21 cellular contexts compared by ENCODE assay signal in the genomic region with DNA sequence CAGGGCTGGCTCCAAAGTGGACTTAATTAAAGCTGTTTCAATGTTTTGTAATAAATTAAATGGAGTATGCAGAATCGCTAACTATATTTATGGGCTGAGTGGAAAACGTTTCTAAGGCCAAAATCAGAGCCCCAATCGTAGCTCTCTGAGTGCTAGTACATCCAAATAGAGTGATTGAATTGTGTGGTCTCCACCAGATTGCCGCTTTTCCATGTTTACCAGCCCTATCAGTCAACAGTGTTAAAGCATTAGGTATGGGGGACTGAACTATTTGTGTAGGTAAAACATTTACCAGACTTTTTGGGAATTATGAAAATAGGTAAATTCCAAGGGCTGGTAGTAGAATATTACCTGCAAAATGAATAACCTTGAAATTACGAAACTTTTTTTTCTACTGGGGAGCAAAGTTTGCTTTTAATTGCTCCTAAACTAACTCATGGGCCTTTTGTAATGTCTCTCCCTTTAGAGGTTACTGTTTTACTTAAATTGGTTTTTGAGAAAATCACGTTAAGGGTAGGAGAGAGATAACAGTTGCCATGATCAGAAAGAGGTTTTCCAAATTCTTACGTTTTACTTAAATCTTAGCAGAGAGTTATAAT. TPM values are rescaled to one million over a fixed set of nuclear protein-coding genes. Genes with fewer than 3 reads are reported as not detected.
DNase-seq lines count a peak whose midpoint lies in the region; ATAC-seq and TF ChIP-seq lines count a peak whose summit lies in the region.
"Had no signal": no experiment of that assay in that cellular context is flagged by ENCODE, and none has a peak within 500 bp of the region (broad histone marks: within the 10 kb centered on the region; RNA-seq: fewer than 3 reads in every experiment).

No MANE protein-coding gene starts in this region.

- no peak for TF ChIP-seq CTCF in heart left ventricle (IDR thresholded peaks at IDR 0.05)
- TF ChIP-seq CTCF in epithelial cell of proximal tubule (conservative IDR thresholded peaks at IDR 0.05; ENCODE audit: low read depth, low read length), result no peak
- TF ChIP-seq CTCF in OCI-LY7 (conservative IDR thresholded peaks at IDR 0.05; ENCODE audit: low read length), result no peak
- no peak for TF ChIP-seq CTCF in chondrocyte (IDR thresholded peaks at IDR 0.05)

- H3K36me3 ChIP-seq in heart left ventricle (no peaks in the 10 kb centered on the region), mucosa of rectum (ENCODE audit: control insufficient read depth in 2 of 2, insufficient read depth in 2 of 2, low read length in 2 of 2) (no peaks in the 10 kb centered on the region), OCI-LY7 (ENCODE audit: insufficient read depth, low read length) (no peaks in the 10 kb centered on the region)
- H3K36me3 ChIP-seq: prostate gland, tibial nerve had no signal

- BruUV-seq in OCI-LY7 (replicated peaks; lab: Mats Ljungman, UMichigan), result no TSS peak

- peaks cover 2% of the 10 kb centered on the region for H3K27me3 Mint-ChIP-seq in chondrocyte (ENCODE audit: low read depth)

- H3K9me2 ChIP-seq in OCI-LY7 (ENCODE audit: insufficient read depth, low read length), result no peaks in the 10 kb centered on the region

- no peaks in the 10 kb centered on the region for H4K20me1 ChIP-seq in OCI-LY7 (ENCODE audit: insufficient read depth, low read length)

- intact Hi-C loops in heart left ventricle (cut with DNase I), result no loop called here
- intact Hi-C loops in Right ventricle myocardium inferior (cut with DNase I), result no loop called here
- intact Hi-C loops in OCI-LY7 (cut with micrococcal nuclease; ENCODE audit: unreplicated experiment), result no loop called here

- H3K4me2 ChIP-seq in OCI-LY7 (ENCODE audit: low read length), result no peak overlapping the region

- CTCF ChIA-PET in OCI-LY7 (lab: Charles Lee; ENCODE audit: unreplicated experiment), result no interaction called here

- 82 to 88% (median 84%) methylated on average over 7 of the region's 7 CpGs for WGBS in heart left ventricle, 4 donors

- H3K27me3 ChIP-seq in heart left ventricle (peaks cover 0 to 18% (median 0%) of the 10 kb centered on the region in 9 donors), mucosa of rectum (ENCODE audit: control insufficient read depth in 2 of 2, insufficient read depth in 2 of 2, low read length in 2 of 2) (no peaks in the 10 kb centered on the region)
- H3K27me3 ChIP-seq: tibial nerve had no signal

- no peaks in the 10 kb centered on the region for H3K36me3 Mint-ChIP-seq in chondrocyte (ENCODE audit: low read depth)
- H3K36me3 Mint-ChIP-seq: natural killer cell had no signal

- H3K4me1 ChIP-seq in heart left ventricle (peaks cover 0 to 7% (median 0%) of the 10 kb centered on the region in 12 donors), mucosa of rectum (ENCODE audit: control insufficient read depth in 2 of 2, insufficient read depth in 2 of 2, low read length in 2 of 2) (peaks cover 0 to 11% of the 10 kb centered on the region in 2 donors), OCI-LY7 (ENCODE audit: insufficient read depth, low read length, poor library complexity, severe bottlenecking) (peaks cover 20% of the 10 kb centered on the region)
- H3K4me1 ChIP-seq: prostate gland had no signal

- H3K4me3 ChIP-seq in heart left ventricle (peak overlapping the region in 7 of 12 donors; percentile 14 to 47 (median 29)), epithelial cell of proximal tubule (ENCODE audit: low read depth, low read length) (peak overlapping the region; percentile 12), mucosa of rectum (ENCODE audit: low read length in 2 of 2) (peak overlapping the region in 1 of 2 donors; percentile 63), OCI-LY7 (ENCODE audit: low read depth, low read length, poor library complexity, severe bottlenecking) (no peak overlapping the region)
- H3K4me3 ChIP-seq: prostate gland had no signal

- no peak overlapping the region for H3K4me3 Mint-ChIP-seq in chondrocyte (ENCODE audit: unreplicated experiment)
- H3K4me3 Mint-ChIP-seq: activated CD8-positive, alpha-beta T cell treated with anti-CD3 and anti-CD28 coated beads, Interleukin-2, amount 10 ng/mL, durations not matched to agents 7 days and 5 days; activated naive CD4-positive, alpha-beta T cell treated with anti-CD3 and anti-CD28 coated beads for 36 hours; activated T-cell treated with anti-CD3 and anti-CD28 coated beads, Interleukin-2, amount 50 U/mL, for 24 hours; central memory CD8-positive, alpha-beta T cell; natural killer cell; stimulated activated naive CD8-positive, alpha-beta T cell treated with anti-CD3 and anti-CD28 coated beads, Interleukin-15, Interleukin-2, amounts not matched to agents 100 ng/mL and 50 ng/mL, for 24 hours had no signal

- H3K9me3 Mint-ChIP-seq in chondrocyte (ENCODE audit: low read depth), result no peaks in the 10 kb centered on the region
- H3K9me3 Mint-ChIP-seq: activated naive CD4-positive, alpha-beta T cell treated with anti-CD3 and anti-CD28 coated beads for 36 hours; stimulated activated naive CD8-positive, alpha-beta T cell treated with anti-CD3 and anti-CD28 coated beads, Interleukin-15, Interleukin-2, amounts not matched to agents 100 ng/mL and 50 ng/mL, for 24 hours had no signal

- peaks cover 3% of the 10 kb centered on the region for H3K4me1 Mint-ChIP-seq in chondrocyte (ENCODE audit: low read depth)
- H3K4me1 Mint-ChIP-seq: central memory CD8-positive, alpha-beta T cell; natural killer cell had no signal

- H3K27ac ChIP-seq in heart left ventricle, result no peak overlapping the region
- H3K27ac ChIP-seq in mucosa of rectum (ENCODE audit: low read depth in 2 of 2, low read length in 2 of 2), result peak overlapping the region; percentile 4 to 21
- no peak overlapping the region for H3K27ac ChIP-seq in OCI-LY7 (ENCODE audit: low read depth, low read length, poor library complexity, severe bottlenecking)
- H3K27ac ChIP-seq: prostate gland had no signal

- H3K9me3 ChIP-seq in heart left ventricle (no peaks in the 10 kb centered on the region), mucosa of rectum (ENCODE audit: control insufficient read depth in 2 of 2, low read length in 2 of 2) (no peaks in the 10 kb centered on the region), OCI-LY7 (ENCODE audit: low read length) (no peaks in the 10 kb centered on the region)
- H3K9me3 ChIP-seq: prostate gland, tibial nerve had no signal

- H3K27ac Mint-ChIP-seq in chondrocyte (ENCODE audit: unreplicated experiment), result no peak overlapping the region
- H3K27ac Mint-ChIP-seq: activated CD8-positive, alpha-beta T cell treated with anti-CD3 and anti-CD28 coated beads, Interleukin-2, amount 10 ng/mL, durations not matched to agents 7 days and 5 days; activated naive CD4-positive, alpha-beta T cell treated with anti-CD3 and anti-CD28 coated beads for 36 hours; activated T-cell treated with anti-CD3 and anti-CD28 coated beads, Interleukin-2, amount 50 U/mL, for 24 hours; memory B cell; natural killer cell; stimulated activated naive CD8-positive, alpha-beta T cell treated with anti-CD3 and anti-CD28 coated beads, Interleukin-15, Interleukin-2, amounts not matched to agents 100 ng/mL and 50 ng/mL, for 24 hours had no signal

- POLR2A ChIA-PET in OCI-LY7 (lab: Charles Lee), result interaction anchor here (1.3 to 1.5 kb wide), 2 partner anchors 11 to 28 kb away, joined by 3 to 4 read pairs; partner anchors contain the start of gene METAP2

- H2AFZ ChIP-seq in OCI-LY7 (ENCODE audit: low read length), result no peak overlapping the region

- DNase-seq in heart left ventricle (no peak), Right ventricle myocardium inferior (ENCODE audit: missing footprints) (no peak), epithelial cell of proximal tubule (ENCODE audit: low read depth) (no peak), OCI-LY7 (ENCODE audit: low spot score) (no peak), RPMI8226 (no peak), chondrocyte (ENCODE audit: low spot score) (no peak)
- DNase-seq: activated CD4-positive, CD25-positive, alpha-beta regulatory T cell treated with anti-CD3 and anti-CD28 coated beads, Interleukin-2, amount 50 U/mL, for 72 hours; activated CD8-positive, alpha-beta T cell treated with anti-CD3 and anti-CD28 coated beads, Interleukin-2, amount 10 ng/mL, durations not matched to agents 7 days and 5 days; activated naive CD4-positive, alpha-beta T cell treated with anti-CD3 and anti-CD28 coated beads for 36 hours; activated T-cell treated with anti-CD3 and anti-CD28 coated beads, Interleukin-2, amount 50 U/mL, for 24 hours; natural killer cell; NCI-H2107; NCI-H510A treated with DMSO at 0.1 percent for 48 hours; stimulated activated CD4-positive, alpha-beta T cell treated with anti-CD3 and anti-CD28 coated beads, Interleukin-4, amount 100 ng/mL, for 1 hour had no signal

- no peak for TF ChIP-seq POLR2A in heart left ventricle (IDR thresholded peaks at IDR 0.05)

- H3K9ac ChIP-seq in mucosa of rectum (ENCODE audit: low read depth in 1 of 2, low read length in 2 of 2), result peak overlapping the region in 1 of 2 donors; percentile 64

- no peaks in the 10 kb centered on the region for H3K79me2 ChIP-seq in OCI-LY7 (ENCODE audit: insufficient read depth, low read depth, low read length)

- ATAC-seq in heart left ventricle (no peak), Right ventricle myocardium inferior (no peak), GM18498 (IDR thresholded peaks at IDR 0.05; ENCODE audit: unreplicated experiment) (no peak)
- ATAC-seq: activated CD8-positive, alpha-beta T cell treated with anti-CD3 and anti-CD28 coated beads, Interleukin-2, amount 10 ng/mL, durations not matched to agents 7 days and 5 days; natural killer cell had no signal

RNA-seq across cellular contexts. Expression of gene METAP2, which starts 28.0 kb away (rescaled TPM):
- total RNA-seq in heart left ventricle (10 to 100 TPM; 50.9 to 69.8 (median 55.5) TPM), Right ventricle myocardium inferior (53.2 TPM), epithelial cell of proximal tubule (82.2 and 85.7 TPM in 2 replicates), OCI-LY7 (2022) (152 and 177 TPM in 2 replicates), chondrocyte (63.3 to 75.5 TPM (median 73.0 TPM) in 3 replicates)
- 10 to 100 TPM; 61.0 to 66.2 TPM for polyA plus RNA-seq in heart left ventricle
- 90.3 and 102 TPM in 2 replicates for total RNA-seq in OCI-LY7 (2014; rRNA removed; shearing (Covaris generic))

Comparison
In these comparisons a context has a peak if more than half of its experiments do, and no peak if none do; other contexts are left out.
1. H3K27ac ChIP-seq: peak in mucosa of rectum (2 of 2); none in heart left ventricle (0 of 12) and OCI-LY7 (single experiment).